ENCODE assay signal across 8 cellular contexts in genomic region chr11:74321487-74322188, GRCh38. TPM values are rescaled to one million over a fixed set of nuclear protein-coding genes. Genes with fewer than 3 reads are reported as not detected.
DNase-seq lines count a peak whose midpoint lies in the region; ATAC-seq, FAIRE-seq and TF ChIP-seq lines count a peak whose summit lies in the region.

No MANE protein-coding gene starts in this region.

- no peak for FAIRE-seq in pancreas (lab: Jason Lieb, UNC)

- WGBS in pancreas, 2 donors: 33 to 37% methylated on average over 10 of the region's 10 CpGs

- no peak overlapping the region for H3K4me3 ChIP-seq in CD8-positive, alpha-beta T cell (ENCODE audit: low read depth, low read length)
- H3K4me3 ChIP-seq in Peyer's patch (no peak overlapping the region), pancreas (no peak overlapping the region)

- no peak for TF ChIP-seq POLR2A in Peyer's patch (IDR thresholded peaks at IDR 0.05)

- H3K4me1 Mint-ChIP-seq in CD8-positive, alpha-beta T cell (ENCODE audit: low read depth): no peaks in the 10 kb centered on the region
- H3K4me1 Mint-ChIP-seq in HFFc6 (ENCODE audit: low read depth) (peaks cover 72% of the 10 kb centered on the region), endothelial cell (ENCODE audit: unreplicated experiment) (peaks cover 7% of the 10 kb centered on the region)

- peak in 1 of 7 experiments; percentile 16 for DNase-seq in CD8-positive, alpha-beta T cell
- DNase-seq in HFFc6 (no peak), Peyer's patch (no peak), endothelial cell (ENCODE audit: low spot score) (peak; percentile 38), pancreas (peak in 1 of 6 donors; percentile 21)

- H3K4me1 ChIP-seq in CD8-positive, alpha-beta T cell (ENCODE audit: insufficient read depth, low read length): no peaks in the 10 kb centered on the region
- H3K4me1 ChIP-seq in Peyer's patch (peaks cover 0 to 8% (median 0%) of the 10 kb centered on the region in 4 donors), pancreas (peaks cover 7 to 14% (median 8%) of the 10 kb centered on the region in 3 donors)

- no peak overlapping the region for H3K4me3 Mint-ChIP-seq in CD8-positive, alpha-beta T cell
- H3K4me3 Mint-ChIP-seq in HFFc6 (no peak overlapping the region), endothelial cell (ENCODE audit: unreplicated experiment) (no peak overlapping the region)

- peaks cover 13% of the 10 kb centered on the region for H3K9me3 Mint-ChIP-seq in CD8-positive, alpha-beta T cell
- H3K9me3 Mint-ChIP-seq in HFFc6 (peaks cover 15% of the 10 kb centered on the region), endothelial cell (ENCODE audit: unreplicated experiment) (peaks cover 5% of the 10 kb centered on the region)

- TF ChIP-seq CTCF in CD8-positive, alpha-beta T cell (IDR thresholded peaks at IDR 0.05): peak; percentile 63
- TF ChIP-seq CTCF in HFFc6 (IDR thresholded peaks at IDR 0.05): peak; percentile 86
- peak in 4 of 6 experiments; percentile 10 to 38 (median 34) for TF ChIP-seq CTCF in Peyer's patch (IDR thresholded peaks at IDR 0.05)
- TF ChIP-seq CTCF in endothelial cell (IDR thresholded peaks at IDR 0.05; ENCODE audit: unreplicated experiment): peak; percentile 61
- peak; percentile 16 to 35 (median 26) for TF ChIP-seq CTCF in pancreas (IDR thresholded peaks at IDR 0.05)

- no peaks in the 10 kb centered on the region for H3K9me3 ChIP-seq in CD8-positive, alpha-beta T cell (ENCODE audit: low read length)
- H3K9me3 ChIP-seq in Peyer's patch: peaks cover 0 to 2% (median 0%) of the 10 kb centered on the region in 4 donors
- no peaks in the 10 kb centered on the region for H3K9me3 ChIP-seq in pancreas

- no peaks in the 10 kb centered on the region for H3K36me3 ChIP-seq in CD8-positive, alpha-beta T cell (ENCODE audit: insufficient read depth, low read length)
- H3K36me3 ChIP-seq in Peyer's patch (no peaks in the 10 kb centered on the region), pancreas (no peaks in the 10 kb centered on the region)

- intact Hi-C loops in CD8-positive, alpha-beta T cell (cut with DNase I, micrococcal nuclease): loop anchor here (1.0 to 2.0 kb wide), 2 partner anchors 66 to 67 kb away; no protein-coding TSS in a partner anchor
- intact Hi-C loops in pancreas (cut with DNase I): loop anchor here in 1 of 3 donors (10.0 kb wide), 1 partner anchor 67 kb away; no protein-coding TSS in a partner anchor

- H3K27me3 Mint-ChIP-seq in CD8-positive, alpha-beta T cell (ENCODE audit: low read depth): peaks cover 4% of the 10 kb centered on the region
- H3K27me3 Mint-ChIP-seq in HFFc6 (ENCODE audit: insufficient read depth): no peaks in the 10 kb centered on the region; the same call in 1 of the 2 replicates
- H3K27me3 Mint-ChIP-seq in endothelial cell (ENCODE audit: unreplicated experiment): no peaks in the 10 kb centered on the region

- ATAC-seq in CD8-positive, alpha-beta T cell: no peak
- ATAC-seq in pancreas: peak in 1 of 4 donors; percentile 27
- ATAC-seq in HG03135 (IDR thresholded peaks at IDR 0.05; ENCODE audit: unreplicated experiment): no peak
- ATAC-seq in GM18858 (IDR thresholded peaks at IDR 0.05; ENCODE audit: unreplicated experiment): no peak
- no peak for ATAC-seq in GM21529 (IDR thresholded peaks at IDR 0.05; ENCODE audit: unreplicated experiment)

- no peaks in the 10 kb centered on the region for H3K36me3 Mint-ChIP-seq in CD8-positive, alpha-beta T cell
- H3K36me3 Mint-ChIP-seq in HFFc6 (ENCODE audit: low read depth) (peaks cover 14% of the 10 kb centered on the region), endothelial cell (ENCODE audit: low read depth, unreplicated experiment) (no peaks in the 10 kb centered on the region)

- POLR2A ChIA-PET in CD8-positive, alpha-beta T cell (lab: Charles Lee): no interaction called here

- H3K27ac Mint-ChIP-seq in CD8-positive, alpha-beta T cell: no peak overlapping the region
- peak overlapping the region; percentile 48 for H3K27ac Mint-ChIP-seq in HFFc6
- H3K27ac Mint-ChIP-seq in endothelial cell (ENCODE audit: unreplicated experiment): no peak overlapping the region

- CTCF ChIA-PET in CD8-positive, alpha-beta T cell (lab: Charles Lee): interaction anchor here (0.7 to 3.0 kb wide), 13 partner anchors 8 to 117 kb away, joined by 3 to 11 read pairs (median 4); no protein-coding TSS in a partner anchor

- H3K27ac ChIP-seq in CD8-positive, alpha-beta T cell (ENCODE audit: low read depth, low read length): no peak overlapping the region
- H3K27ac ChIP-seq in Peyer's patch: no peak overlapping the region
- H3K27ac ChIP-seq in pancreas: no peak overlapping the region

- H3K27me3 ChIP-seq in CD8-positive, alpha-beta T cell (ENCODE audit: insufficient read depth, low read length): no peaks in the 10 kb centered on the region
- H3K27me3 ChIP-seq in Peyer's patch (no peaks in the 10 kb centered on the region), pancreas (no peaks in the 10 kb centered on the region)

RNA-seq across cellular contexts. Expression of gene P4HA3, which starts 10.2 kb away (rescaled TPM):
- total RNA-seq in CD8-positive, alpha-beta T cell: not detected
- 1 to 10 TPM in 4 of 6 experiments, under 1 TPM in 2; 0.94 to 5.2 (median 1.1) TPM for total RNA-seq in HFFc6 (2021; fragmentation: NEBNext Ultra II Directional; extraction: Animal tissue kit (Norgen Biotek cat#: 25700))
- total RNA-seq in Peyer's patch (not detected), endothelial cell (ENCODE audit: unreplicated experiment) (0.64 TPM), pancreas (under 1 TPM in 3 of 6 donors, not detected in 3; 0.20 to 0.94 (median 0.92) TPM)
- polyA plus RNA-seq in pancreas: under 1 TPM; 0.19 to 0.38 TPM

Comparison
In these comparisons a context has a peak if more than half of its experiments do, and no peak if none do; other contexts are left out.
1. CTCF ChIP-seq: peak in every context shown above with its lines; median percentile 86 in HFFc6; 63 in CD8-positive, alpha-beta T cell; 61 in endothelial cell; 34 in Peyer's patch; 26 in pancreas.